ENCODE assay signal across 20 cellular contexts in genomic region chr6:18091382-18091781, GRCh38.
"Had no signal": no experiment of that assay in that cellular context is flagged by ENCODE, and none has a peak within 500 bp of the region (broad histone marks: within the 10 kb centered on the region; RNA-seq: fewer than 3 reads in every experiment).

No MANE protein-coding gene starts in this region.

- H3K27me3 ChIP-seq: MG63, SJSA1 had no signal

- H3K9me3 ChIP-seq: MG63, SJSA1 had no signal

- H3K36me3 ChIP-seq: MG63, SJSA1 had no signal

- H3K4me3 ChIP-seq: MG63, SJSA1, SK-N-MC had no signal

- H3K4me1 ChIP-seq: SJSA1 had no signal

- H3K27ac ChIP-seq: HL-60, SJSA1, SK-N-MC had no signal

- DNase-seq: KBM-7, MG63, NCI-H1092, NCI-H1105 treated with DMSO at 0.1 percent for 48 hours, NCI-H1417 treated with DMSO at 0.1 percent for 48 hours, NCI-H146, NCI-H1694 treated with DMSO at 0.1 percent for 48 hours, NCI-H1930, NCI-H2081, NCI-H2107, NCI-H2227 treated with DMSO at 0.1 percent for 48 hours, NCI-H524, NCI-H69, NCI-H774, Right ventricle myocardium superior, RPMI8226, SIG-M5 had no signal
